Comparison of ENCODE assay signal across 9 cellular contexts in genomic region chr21:15514073-15514946, GRCh38.
DNase-seq lines count a peak whose midpoint lies in the region; ATAC-seq and TF ChIP-seq lines count a peak whose summit lies in the region.
"Had no signal": no experiment of that assay in that cellular context is flagged by ENCODE, and none has a peak within 500 bp of the region (broad histone marks: within the 10 kb centered on the region; RNA-seq: fewer than 3 reads in every experiment).

No MANE protein-coding gene starts in this region.

- BruUV-seq in MCF 10A (replicated peaks; lab: Mats Ljungman, UMichigan): no TSS peak

- no peaks in the 10 kb centered on the region for H4K20me1 ChIP-seq in DOHH2 (ENCODE audit: control insufficient read depth, insufficient read depth, low read depth, low read length)

- H3K9me3 Mint-ChIP-seq in MCF 10A (ENCODE audit: unreplicated experiment): no peaks in the 10 kb centered on the region

- H3K4me1 Mint-ChIP-seq in MCF 10A (ENCODE audit: insufficient read depth, unreplicated experiment): no peaks in the 10 kb centered on the region

- H3K4me1 ChIP-seq in DOHH2 (ENCODE audit: control insufficient read depth, low read length): peaks cover 5% of the 10 kb centered on the region
- H3K4me1 ChIP-seq: parathyroid adenoma had no signal

- H3K27ac ChIP-seq in DOHH2 (ENCODE audit: low read depth, low read length): no peak overlapping the region
- H3K27ac ChIP-seq: parathyroid adenoma had no signal

- intact Hi-C loops in MCF 10A (cut with micrococcal nuclease): no loop called here

- POLR2A ChIA-PET in MCF 10A (lab: Yijun Ruan, JAX): interaction anchor here (0.7 kb wide), 1 partner anchor 1098 kb away, joined by 3 read pairs; no protein-coding TSS in a partner anchor

- no peaks in the 10 kb centered on the region for H3K36me3 ChIP-seq in DOHH2 (ENCODE audit: control insufficient read depth, low read length)

- H3K4me3 ChIP-seq in DOHH2 (ENCODE audit: low read length): no peak overlapping the region

- no peak overlapping the region for H3K27ac Mint-ChIP-seq in MCF 10A (ENCODE audit: low read depth, unreplicated experiment)

- no peaks in the 10 kb centered on the region for H3K27me3 Mint-ChIP-seq in MCF 10A (ENCODE audit: insufficient read depth, unreplicated experiment)

- TF ChIP-seq CTCF in DOHH2 (IDR thresholded peaks at IDR 0.05; ENCODE audit: low read depth, low read length, poor library complexity, severe bottlenecking) (no peak), MCF 10A (IDR thresholded peaks at IDR 0.05; ENCODE audit: unreplicated experiment) (no peak)

- DNase-seq in MV-4-11 (lab: John Stamatoyannopoulos, UW) (peak; percentile 85), SHP77 (lab: John Stamatoyannopoulos, UW) (no peak), SW 1271 (lab: John Stamatoyannopoulos, UW) (no peak), MCF 10A (ENCODE audit: unreplicated experiment) (no peak)
- peak; percentile 40 for DNase-seq in activated effector memory CD4-positive, alpha-beta T cell treated with Interleukin-2 at 50 U/mL for 16 hours
- peak in 2 of 3 donors; percentile 18 to 26 for DNase-seq in stimulated activated CD4-positive, alpha-beta T cell treated with anti-CD3 and anti-CD28 coated beads, TNF-alpha, amount 100 ng/mL, for 1 hour (ENCODE audit: low read depth in 3 of 3, low spot score in 1 of 3)

- H3K27me3 ChIP-seq in DOHH2 (ENCODE audit: control insufficient read depth, low read length): no peaks in the 10 kb centered on the region

- H3F3A ChIP-seq in DOHH2 (ENCODE audit: control insufficient read depth, insufficient read depth): no peaks in the 10 kb centered on the region

- H3K36me3 Mint-ChIP-seq in MCF 10A (ENCODE audit: insufficient read depth, unreplicated experiment): no peaks in the 10 kb centered on the region

- no peaks in the 10 kb centered on the region for H3K9me2 ChIP-seq in DOHH2 (replicated peaks; ENCODE audit: control insufficient read depth, low read length)

- no peak overlapping the region for H3K4me3 Mint-ChIP-seq in MCF 10A (ENCODE audit: unreplicated experiment)

- CTCF ChIA-PET in MCF 10A (lab: Yijun Ruan, JAX): interaction anchor here (0.6 to 0.7 kb wide), 3 partner anchors 198 to 756 kb away, joined by 3 read pairs; no protein-coding TSS in a partner anchor

- 0 out of 2 replicates have a peak overlapping the region, but pooled peaks have one; percentile 9 for H3K4me2 ChIP-seq in DOHH2 (ENCODE audit: low read length)

- H3K9me3 ChIP-seq in DOHH2 (ENCODE audit: control insufficient read depth, insufficient read depth, low read length): no peaks in the 10 kb centered on the region

- H3K79me2 ChIP-seq in DOHH2 (ENCODE audit: control insufficient read depth, low read length): no peaks in the 10 kb centered on the region
- H3K79me2 ChIP-seq: parathyroid adenoma had no signal

- peak; percentile 97 for ATAC-seq in GM21786 (IDR thresholded peaks at IDR 0.05; ENCODE audit: unreplicated experiment)

Comparison
In these comparisons a context has a peak if more than half of its experiments do, and no peak if none do; other contexts are left out.
1. DNase-seq: peak in MV-4-11 (single experiment), activated effector memory CD4-positive, alpha-beta T cell treated with Interleukin-2 at 50 U/mL for 16 hours (single experiment) and stimulated activated CD4-positive, alpha-beta T cell treated with anti-CD3 and anti-CD28 coated beads, TNF-alpha, amount 100 ng/mL, for 1 hour (2 of 3); none in SHP77 (0 of 2), SW 1271 (0 of 2) and MCF 10A (single experiment).